8 cellular contexts compared by ENCODE assay signal in the genomic region with DNA sequence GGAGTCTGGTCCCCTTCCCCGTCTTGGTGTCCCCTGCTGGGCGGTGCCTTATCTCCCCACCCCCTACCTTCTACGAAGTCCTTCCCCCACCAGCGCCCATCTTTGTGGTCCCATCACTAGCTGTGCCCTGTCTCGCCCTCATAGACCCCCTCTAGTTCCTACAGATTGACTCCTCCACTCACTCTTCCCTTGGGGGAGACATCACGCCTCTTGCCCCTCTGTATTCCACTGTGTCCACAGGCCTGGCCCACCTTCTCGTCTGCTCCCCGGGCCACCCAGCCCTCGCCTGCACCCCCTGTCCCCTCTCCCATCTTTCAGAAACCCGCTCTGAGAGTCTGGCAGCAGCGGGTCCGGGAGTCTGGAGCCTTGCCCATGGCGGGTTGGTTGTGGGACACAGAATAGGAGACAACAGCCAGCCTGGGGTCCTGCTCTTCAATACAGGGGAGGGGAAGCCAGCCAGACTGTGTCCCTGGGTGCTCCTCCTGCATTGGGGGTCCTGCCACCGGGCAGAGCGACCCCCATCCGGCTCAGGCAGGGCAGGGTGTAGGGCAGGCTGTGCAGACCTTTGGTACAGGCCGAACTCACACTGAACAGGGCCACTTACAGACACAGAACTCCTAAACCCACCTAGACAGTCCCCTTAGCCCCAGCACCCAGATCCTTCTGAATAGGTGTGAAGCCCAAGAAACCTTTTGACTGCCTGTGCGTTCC. TPM values are rescaled to one million over a fixed set of nuclear protein-coding genes. Genes with fewer than 3 reads are reported as not detected.
DNase-seq lines count a peak whose midpoint lies in the region; ATAC-seq and TF ChIP-seq lines count a peak whose summit lies in the region.

No MANE protein-coding gene starts in this region.

- peaks cover 15% of the 10 kb centered on the region for H3K27me3 Mint-ChIP-seq in GM23338 (ENCODE audit: insufficient read depth, low read depth, poor library complexity)
- no peaks in the 10 kb centered on the region for H3K27me3 Mint-ChIP-seq in activated T-helper 2 cell treated with anti-CD3 and anti-CD28 coated beads, Interferon-gamma antibody, Interleukin-2, Interleukin-4, amounts not matched to agents 10 μg/mL and 5 μg/mL and 100 μg/mL, durations not matched to agents 14 hours and 24 hours and 36 hours (ENCODE audit: low read depth)

- peaks cover 5% of the 10 kb centered on the region; the same call in 1 of the 2 replicates for H4K20me1 ChIP-seq in GM23338 (replicated peaks; ENCODE audit: insufficient read depth)

- H3K27ac Mint-ChIP-seq in GM23338, result no peak overlapping the region
- H3K27ac Mint-ChIP-seq in activated T-helper 2 cell treated with anti-CD3 and anti-CD28 coated beads, Interferon-gamma antibody, Interleukin-2, Interleukin-4, amounts not matched to agents 10 μg/mL and 5 μg/mL and 100 μg/mL, durations not matched to agents 14 hours and 24 hours and 36 hours, result peak overlapping the region; percentile 93

- H3K36me3 Mint-ChIP-seq in GM23338 (ENCODE audit: low read depth), result peaks cover 37% of the 10 kb centered on the region
- H3K36me3 Mint-ChIP-seq in activated T-helper 2 cell treated with anti-CD3 and anti-CD28 coated beads, Interferon-gamma antibody, Interleukin-2, Interleukin-4, amounts not matched to agents 10 μg/mL and 5 μg/mL and 100 μg/mL, durations not matched to agents 14 hours and 24 hours and 36 hours (ENCODE audit: low read depth), result peaks cover 41% of the 10 kb centered on the region

- H3K27ac ChIP-seq in A673 (ENCODE audit: low read depth, low read length, poor library complexity, severe bottlenecking), result peak overlapping the region; percentile 98
- no peak overlapping the region for H3K27ac ChIP-seq in GM23338 (ENCODE audit: low read depth)
- H3K27ac ChIP-seq in tibial artery, result peak overlapping the region; percentile 90 to 98

- peak overlapping the region; percentile 83 for H3K4me3 Mint-ChIP-seq in GM23338
- H3K4me3 Mint-ChIP-seq in activated T-helper 2 cell treated with anti-CD3 and anti-CD28 coated beads, Interferon-gamma antibody, Interleukin-2, Interleukin-4, amounts not matched to agents 10 μg/mL and 5 μg/mL and 100 μg/mL, durations not matched to agents 14 hours and 24 hours and 36 hours (ENCODE audit: low read depth), result peak overlapping the region; percentile 92

- peaks cover 17% of the 10 kb centered on the region for H3K4me1 Mint-ChIP-seq in GM23338
- H3K4me1 Mint-ChIP-seq in activated T-helper 2 cell treated with anti-CD3 and anti-CD28 coated beads, Interferon-gamma antibody, Interleukin-2, Interleukin-4, amounts not matched to agents 10 μg/mL and 5 μg/mL and 100 μg/mL, durations not matched to agents 14 hours and 24 hours and 36 hours (ENCODE audit: low read depth), result peaks cover 25% of the 10 kb centered on the region

- peaks cover 19% of the 10 kb centered on the region for H3K79me2 ChIP-seq in GM23338 (replicated peaks; ENCODE audit: insufficient read depth)

- H2AFZ ChIP-seq in GM23338, result no peak overlapping the region

- peak overlapping the region; percentile 90 for H3K4me2 ChIP-seq in GM23338

- POLR2A ChIA-PET in A673 (lab: Charles Lee; ENCODE audit: low non-redundant PET), result interaction anchor here (0.6 kb wide), 1 partner anchor 314 kb away, joined by 6 read pairs; no protein-coding TSS in a partner anchor

- H3K36me3 ChIP-seq in A673 (ENCODE audit: insufficient read depth, low read length, poor library complexity, severe bottlenecking), result peaks cover 40% of the 10 kb centered on the region
- no peaks in the 10 kb centered on the region; the same call in 1 of the 2 replicates for H3K36me3 ChIP-seq in GM23338 (ENCODE audit: insufficient read depth)
- peaks cover 5% of the 10 kb centered on the region for H3K36me3 ChIP-seq in kidney epithelial cell (ENCODE audit: control insufficient read depth, insufficient read depth, low read length)
- H3K36me3 ChIP-seq in tibial artery, result peaks cover 15 to 38% (median 23%) of the 10 kb centered on the region in 3 donors

- BruUV-seq in A673 (replicated peaks; lab: Mats Ljungman, UMichigan), result no TSS peak

- ATAC-seq in GM23338 (no peak), GM18517 (IDR thresholded peaks at IDR 0.05; ENCODE audit: unreplicated experiment) (no peak)

- intact Hi-C loops in A673 (cut with micrococcal nuclease; ENCODE audit: unreplicated experiment) (no loop called here), tibial artery (cut with DNase I; ENCODE audit: low total_unique reads) (loop anchor here (5.0 to 10.0 kb wide), 3 partner anchors 86 to 406 kb away; a partner anchor contains a TSS)
- intact Hi-C loops in activated T-helper 2 cell treated with anti-CD3 and anti-CD28 coated beads, Interferon-gamma antibody, Interleukin-2, Interleukin-4, amounts not matched to agents 10 μg/mL and 5 μg/mL and 100 μg/mL, durations not matched to agents 14 hours and 24 hours and 36 hours (cut with micrococcal nuclease), result loop anchor here (1.0 kb wide), 1 partner anchor 13 kb away; no protein-coding TSS in a partner anchor

- H3K4me1 ChIP-seq in A673 (ENCODE audit: insufficient read depth, low read length, poor library complexity, severe bottlenecking), result peaks cover 40% of the 10 kb centered on the region
- H3K4me1 ChIP-seq in GM23338 (ENCODE audit: insufficient read depth), result peaks cover 13% of the 10 kb centered on the region; the same call in 1 of the 2 replicates
- peaks cover 0 to 43% (median 32%) of the 10 kb centered on the region in 4 donors for H3K4me1 ChIP-seq in tibial artery

- CTCF ChIA-PET in A673 (lab: Charles Lee), result interaction anchor here (0.6 kb wide), 1 partner anchor 17 kb away, joined by 5 read pairs; no protein-coding TSS in a partner anchor

- peak overlapping the region; percentile 94 for H3K4me3 ChIP-seq in A673 (ENCODE audit: low read depth, low read length, poor library complexity, severe bottlenecking)
- peak overlapping the region; percentile 99 for H3K4me3 ChIP-seq in GM23338
- peak overlapping the region; percentile 62 for H3K4me3 ChIP-seq in kidney epithelial cell (ENCODE audit: low read depth, low read length)
- peak overlapping the region; percentile 71 to 80 for H3K4me3 ChIP-seq in tibial artery

- no peaks in the 10 kb centered on the region for H3K9me2 ChIP-seq in GM23338 (ENCODE audit: insufficient read depth)

- 0 out of 2 replicates have a peak, but pooled peaks cover 7% of the 10 kb centered on the region for H3F3A ChIP-seq in GM23338 (replicated peaks; ENCODE audit: low read depth)

- DNase-seq in A673 (ENCODE audit: low spot score), result no peak
- DNase-seq in GM23338 (ENCODE audit: low spot score), result no peak
- no peak for DNase-seq in activated T-helper 2 cell treated with anti-CD3 and anti-CD28 coated beads, Interferon-gamma antibody, Interleukin-2, Interleukin-4, amounts not matched to agents 10 μg/mL and 5 μg/mL and 100 μg/mL, durations not matched to agents 14 hours and 24 hours and 36 hours (ENCODE audit: low spot score)
- no peak for DNase-seq in kidney epithelial cell (ENCODE audit: low read depth)
- DNase-seq in tibial artery, result no peak
- DNase-seq in activated gamma-delta T cell (lab: John Stamatoyannopoulos, UW), result no peak
- no peak for DNase-seq in NCI-H1105 treated with DMSO at 0.1 percent for 48 hours (lab: John Stamatoyannopoulos, UW)

- no peak for TF ChIP-seq CTCF in A673 (conservative IDR thresholded peaks at IDR 0.05; ENCODE audit: low read depth, low read length)
- TF ChIP-seq CTCF in GM23338 (conservative IDR thresholded peaks at IDR 0.05; ENCODE audit: low read depth in 2 of 2), result no peak
- TF ChIP-seq CTCF in kidney epithelial cell (IDR thresholded peaks at IDR 0.05; ENCODE audit: insufficient read depth, low read length, poor library complexity, severe bottlenecking), result no peak
- no peak for TF ChIP-seq CTCF in tibial artery (IDR thresholded peaks at IDR 0.05)

- H3K9me3 ChIP-seq in A673 (ENCODE audit: low read depth, low read length, poor library complexity, severe bottlenecking), result no peaks in the 10 kb centered on the region
- H3K9me3 ChIP-seq in tibial artery, result no peaks in the 10 kb centered on the region

- H3K9me3 Mint-ChIP-seq in GM23338, result no peaks in the 10 kb centered on the region
- no peaks in the 10 kb centered on the region for H3K9me3 Mint-ChIP-seq in activated T-helper 2 cell treated with anti-CD3 and anti-CD28 coated beads, Interferon-gamma antibody, Interleukin-2, Interleukin-4, amounts not matched to agents 10 μg/mL and 5 μg/mL and 100 μg/mL, durations not matched to agents 14 hours and 24 hours and 36 hours

- H3K27me3 ChIP-seq in A673 (replicated peaks; ENCODE audit: insufficient read depth, low read depth, low read length, poor library complexity) (no peaks in the 10 kb centered on the region), GM23338 (ENCODE audit: insufficient read depth) (0 out of 2 replicates have a peak, but pooled peaks cover 2% of the 10 kb centered on the region), kidney epithelial cell (ENCODE audit: control insufficient read depth, insufficient read depth, low read length) (no peaks in the 10 kb centered on the region), tibial artery (no peaks in the 10 kb centered on the region)

TF ChIP-seq in GM23338, 12 proteins besides CTCF, POLR2A, EP300 and RAD21:
- TF ChIP-seq ZNF114 (CRISPR knock-in tag; IDR thresholded peaks at IDR 0.05) (no peak), POLR2AphosphoS5 (IDR thresholded peaks at IDR 0.05; ENCODE audit: low read depth) (0 out of 2 replicates have a peak, but pooled peaks have one; percentile 22)

RNA-seq across cellular contexts. Expression of a gene that starts 1.1 kb away (rescaled TPM):
- total RNA-seq in A673 (2021) (146 and 170 TPM in 2 replicates), kidney epithelial cell (128 and 136 TPM in 2 replicates)
- total RNA-seq in GM23338 (2014; rRNA removed; shearing (Covaris generic)), result 55.3 and 59.3 TPM in 2 replicates
- polyA plus RNA-seq in GM23338 (2016; fragmentation: Nextera tagmentation; extraction: Ambion mirVana), result 24.8 and 28.7 TPM in 2 replicates
- total RNA-seq in activated T-helper 2 cell treated with anti-CD3 and anti-CD28 coated beads, Interferon-gamma antibody, Interleukin-2, Interleukin-4, amounts not matched to agents 10 μg/mL and 5 μg/mL and 100 μg/mL, durations not matched to agents 14 hours and 24 hours and 36 hours, result 146 and 154 TPM in 2 replicates
